Comparison of ENCODE assay signal across 1 cellular context in the genomic region with DNA sequence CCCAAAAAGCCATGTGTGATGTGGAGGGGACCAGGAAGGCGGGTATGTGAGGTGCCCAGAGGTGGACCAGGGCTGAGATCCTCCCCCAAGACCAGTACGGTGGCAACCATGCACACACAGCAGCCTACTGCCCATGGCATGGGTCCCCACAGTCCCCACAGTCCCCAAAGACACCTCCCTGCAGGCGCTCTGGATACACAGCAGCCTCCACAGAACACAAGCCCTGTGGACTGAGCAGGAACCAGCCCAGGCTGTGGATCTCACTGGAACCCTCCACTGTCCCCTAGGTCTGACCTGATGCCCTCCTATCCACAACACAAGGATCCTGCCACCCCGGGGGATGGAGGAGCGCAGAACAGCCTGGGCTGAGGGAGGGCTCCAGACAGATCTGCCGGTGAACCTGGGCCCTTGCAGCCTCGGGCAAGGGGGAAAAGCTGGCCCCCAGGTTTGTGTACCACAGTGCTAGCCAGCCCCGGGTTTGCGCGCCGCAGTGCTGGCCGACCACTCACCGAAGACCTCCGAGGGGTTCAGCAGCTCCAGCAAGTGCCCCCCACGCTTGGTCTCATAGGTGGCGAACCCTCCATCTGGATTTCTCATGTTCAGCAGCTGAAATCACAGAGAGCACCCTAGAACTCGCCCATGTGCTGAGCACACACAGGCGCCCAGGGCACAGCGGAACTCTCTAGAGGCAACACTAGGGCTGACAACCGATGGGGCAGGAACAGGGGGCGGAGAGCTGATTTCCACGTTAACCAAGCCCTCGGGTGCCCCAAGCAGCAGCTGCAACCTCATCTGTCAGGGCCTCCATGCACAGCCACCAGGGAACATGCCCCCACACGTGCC.
TF ChIP-seq lines count a peak whose summit lies in the region.

No MANE protein-coding gene starts in this region.

TF ChIP-seq in WTC11, 78 proteins besides CTCF, POLR2A, EP300 and RAD21 (continued from another document):
- TF ChIP-seq, protein P1, sequence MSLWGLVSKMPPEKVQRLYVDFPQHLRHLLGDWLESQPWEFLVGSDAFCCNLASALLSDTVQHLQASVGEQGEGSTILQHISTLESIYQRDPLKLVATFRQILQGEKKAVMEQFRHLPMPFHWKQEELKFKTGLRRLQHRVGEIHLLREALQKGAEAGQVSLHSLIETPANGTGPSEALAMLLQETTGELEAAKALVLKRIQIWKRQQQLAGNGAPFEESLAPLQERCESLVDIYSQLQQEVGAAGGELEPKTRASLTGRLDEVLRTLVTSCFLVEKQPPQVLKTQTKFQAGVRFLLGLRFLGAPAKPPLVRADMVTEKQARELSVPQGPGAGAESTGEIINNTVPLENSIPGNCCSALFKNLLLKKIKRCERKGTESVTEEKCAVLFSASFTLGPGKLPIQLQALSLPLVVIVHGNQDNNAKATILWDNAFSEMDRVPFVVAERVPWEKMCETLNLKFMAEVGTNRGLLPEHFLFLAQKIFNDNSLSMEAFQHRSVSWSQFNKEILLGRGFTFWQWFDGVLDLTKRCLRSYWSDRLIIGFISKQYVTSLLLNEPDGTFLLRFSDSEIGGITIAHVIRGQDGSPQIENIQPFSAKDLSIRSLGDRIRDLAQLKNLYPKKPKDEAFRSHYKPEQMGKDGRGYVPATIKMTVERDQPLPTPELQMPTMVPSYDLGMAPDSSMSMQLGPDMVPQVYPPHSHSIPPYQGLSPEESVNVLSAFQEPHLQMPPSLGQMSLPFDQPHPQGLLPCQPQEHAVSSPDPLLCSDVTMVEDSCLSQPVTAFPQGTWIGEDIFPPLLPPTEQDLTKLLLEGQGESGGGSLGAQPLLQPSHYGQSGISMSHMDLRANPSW (CRISPR knock-in tag; conservative IDR thresholded peaks at IDR 0.05; ENCODE audit: low read depth): no peak
- TF ChIP-seq, protein P2, sequence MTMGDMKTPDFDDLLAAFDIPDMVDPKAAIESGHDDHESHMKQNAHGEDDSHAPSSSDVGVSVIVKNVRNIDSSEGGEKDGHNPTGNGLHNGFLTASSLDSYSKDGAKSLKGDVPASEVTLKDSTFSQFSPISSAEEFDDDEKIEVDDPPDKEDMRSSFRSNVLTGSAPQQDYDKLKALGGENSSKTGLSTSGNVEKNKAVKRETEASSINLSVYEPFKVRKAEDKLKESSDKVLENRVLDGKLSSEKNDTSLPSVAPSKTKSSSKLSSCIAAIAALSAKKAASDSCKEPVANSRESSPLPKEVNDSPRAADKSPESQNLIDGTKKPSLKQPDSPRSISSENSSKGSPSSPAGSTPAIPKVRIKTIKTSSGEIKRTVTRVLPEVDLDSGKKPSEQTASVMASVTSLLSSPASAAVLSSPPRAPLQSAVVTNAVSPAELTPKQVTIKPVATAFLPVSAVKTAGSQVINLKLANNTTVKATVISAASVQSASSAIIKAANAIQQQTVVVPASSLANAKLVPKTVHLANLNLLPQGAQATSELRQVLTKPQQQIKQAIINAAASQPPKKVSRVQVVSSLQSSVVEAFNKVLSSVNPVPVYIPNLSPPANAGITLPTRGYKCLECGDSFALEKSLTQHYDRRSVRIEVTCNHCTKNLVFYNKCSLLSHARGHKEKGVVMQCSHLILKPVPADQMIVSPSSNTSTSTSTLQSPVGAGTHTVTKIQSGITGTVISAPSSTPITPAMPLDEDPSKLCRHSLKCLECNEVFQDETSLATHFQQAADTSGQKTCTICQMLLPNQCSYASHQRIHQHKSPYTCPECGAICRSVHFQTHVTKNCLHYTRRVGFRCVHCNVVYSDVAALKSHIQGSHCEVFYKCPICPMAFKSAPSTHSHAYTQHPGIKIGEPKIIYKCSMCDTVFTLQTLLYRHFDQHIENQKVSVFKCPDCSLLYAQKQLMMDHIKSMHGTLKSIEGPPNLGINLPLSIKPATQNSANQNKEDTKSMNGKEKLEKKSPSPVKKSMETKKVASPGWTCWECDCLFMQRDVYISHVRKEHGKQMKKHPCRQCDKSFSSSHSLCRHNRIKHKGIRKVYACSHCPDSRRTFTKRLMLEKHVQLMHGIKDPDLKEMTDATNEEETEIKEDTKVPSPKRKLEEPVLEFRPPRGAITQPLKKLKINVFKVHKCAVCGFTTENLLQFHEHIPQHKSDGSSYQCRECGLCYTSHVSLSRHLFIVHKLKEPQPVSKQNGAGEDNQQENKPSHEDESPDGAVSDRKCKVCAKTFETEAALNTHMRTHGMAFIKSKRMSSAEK (CRISPR knock-in tag; IDR thresholded peaks at IDR 0.05; ENCODE audit: borderline replicate concordance): no peak
